In the genomic region with DNA sequence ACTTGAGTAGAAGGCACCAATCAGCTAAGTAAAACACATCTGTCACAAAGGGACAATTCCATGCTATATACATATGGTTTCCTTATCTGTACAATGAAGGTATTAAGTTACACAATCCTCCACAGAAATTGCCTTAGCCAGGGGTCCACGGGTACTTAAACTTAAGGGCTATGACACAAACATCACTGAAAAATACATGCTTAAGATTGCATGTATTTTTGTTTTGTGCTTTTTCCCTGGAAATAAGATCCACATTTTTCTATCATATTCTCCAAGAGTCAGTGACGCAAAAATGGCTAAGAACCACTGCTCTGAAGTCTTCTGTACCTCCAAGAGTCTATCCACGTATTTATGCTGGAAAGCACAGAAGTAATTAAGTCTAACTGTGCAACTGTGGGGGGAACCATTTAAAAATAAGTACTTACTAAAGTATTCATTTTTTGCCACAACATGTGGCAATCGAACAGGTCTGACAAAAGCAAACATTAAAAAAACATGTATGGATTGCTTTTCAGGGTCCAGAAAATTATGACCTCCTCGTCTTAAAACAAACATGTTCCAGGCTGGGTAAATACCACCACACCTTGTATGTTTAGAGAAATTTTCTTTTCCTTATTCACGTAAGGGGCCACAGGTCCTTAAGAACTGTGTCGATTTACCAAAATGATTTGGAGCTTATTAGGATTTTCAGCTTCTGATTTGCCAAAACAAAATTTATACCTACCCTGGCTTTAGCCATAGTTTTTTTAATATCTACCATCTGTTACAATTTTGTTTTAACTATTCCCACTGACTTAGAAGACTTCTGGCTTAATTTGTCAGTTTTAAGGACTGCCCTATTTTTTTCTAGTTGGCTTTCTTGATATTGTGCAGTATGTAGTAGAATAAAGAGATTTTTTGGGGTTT, we compare ENCODE assay signal across 9 cellular contexts. TPM values are rescaled to one million over a fixed set of nuclear protein-coding genes. Genes with fewer than 3 reads are reported as not detected.
DNase-seq lines count a peak whose midpoint lies in the region; ATAC-seq and TF ChIP-seq lines count a peak whose summit lies in the region.
"Had no signal": no experiment of that assay in that cellular context is flagged by ENCODE, and none has a peak within 500 bp of the region (broad histone marks: within the 10 kb centered on the region; RNA-seq: fewer than 3 reads in every experiment).

No MANE protein-coding gene starts in this region.

- peaks cover 68% of the 10 kb centered on the region for H3K4me1 Mint-ChIP-seq in CD8-positive, alpha-beta T cell (ENCODE audit: low read depth)

- peak overlapping the region; percentile 91 for H3K4me2 ChIP-seq in OCI-LY7 (ENCODE audit: low read length)

- peak overlapping the region; percentile 89 for H3K4me3 Mint-ChIP-seq in CD8-positive, alpha-beta T cell

- no peak for ATAC-seq in CD8-positive, alpha-beta T cell
- no peak for ATAC-seq in HG02759 (IDR thresholded peaks at IDR 0.05; ENCODE audit: unreplicated experiment)
- ATAC-seq in GM19023 (IDR thresholded peaks at IDR 0.05; ENCODE audit: unreplicated experiment) = no peak

- H3K9me3 Mint-ChIP-seq in CD8-positive, alpha-beta T cell = no peaks in the 10 kb centered on the region

- BruUV-seq in OCI-LY7 (replicated peaks; lab: Mats Ljungman, UMichigan) = no TSS peak

- H3K36me3 ChIP-seq in CD8-positive, alpha-beta T cell (ENCODE audit: insufficient read depth, low read length) = peaks cover 53% of the 10 kb centered on the region
- peaks cover 64% of the 10 kb centered on the region for H3K36me3 ChIP-seq in OCI-LY7 (ENCODE audit: insufficient read depth, low read length)
- H3K36me3 ChIP-seq in ovary = peaks cover 2% of the 10 kb centered on the region

- H3K79me2 ChIP-seq in OCI-LY7 (ENCODE audit: insufficient read depth, low read depth, low read length) = peaks cover 35% of the 10 kb centered on the region; the same call in 1 of the 2 replicates

- no peak for DNase-seq in CD8-positive, alpha-beta T cell
- DNase-seq in OCI-LY7 (ENCODE audit: low spot score) = no peak
- no peak for DNase-seq in epithelial cell of esophagus (ENCODE audit: low read depth)
- no peak for DNase-seq in ovary
- DNase-seq in glomerular visceral epithelial cell (ENCODE audit: extremely low spot score) = no peak
- no peak for DNase-seq in NCI-H748 treated with DMSO at 0.1 percent for 48 hours (lab: John Stamatoyannopoulos, UW)
- DNase-seq: NCI-H226 had no signal

- H3K4me3 ChIP-seq in CD8-positive, alpha-beta T cell (ENCODE audit: low read depth, low read length) = peak overlapping the region; percentile 16
- H3K4me3 ChIP-seq in OCI-LY7 (ENCODE audit: low read depth, low read length, poor library complexity, severe bottlenecking) (peak overlapping the region; percentile 95), epithelial cell of esophagus (ENCODE audit: low read length) (peak overlapping the region; percentile 61), ovary (peak overlapping the region; percentile 99)

- no peaks in the 10 kb centered on the region for H3K27me3 ChIP-seq in CD8-positive, alpha-beta T cell (ENCODE audit: insufficient read depth, low read length)
- H3K27me3 ChIP-seq in ovary = no peaks in the 10 kb centered on the region

- H3K36me3 Mint-ChIP-seq in CD8-positive, alpha-beta T cell = peaks cover 71% of the 10 kb centered on the region

- POLR2A ChIA-PET in CD8-positive, alpha-beta T cell (lab: Charles Lee) = interaction anchor here (0.6 to 4.5 kb wide), 10 partner anchors 7 to 842 kb away, joined by 3 to 36 read pairs (median 4); a partner anchor contains a TSS
- POLR2A ChIA-PET in OCI-LY7 (lab: Charles Lee) = interaction anchor here (0.6 to 1.9 kb wide), 2 partner anchors 378 to 1321 kb away, joined by 3 to 5 read pairs; no protein-coding TSS in a partner anchor

- peak overlapping the region; percentile 98 for H3K27ac Mint-ChIP-seq in CD8-positive, alpha-beta T cell

- peaks cover 66% of the 10 kb centered on the region for H3K4me1 ChIP-seq in CD8-positive, alpha-beta T cell (ENCODE audit: insufficient read depth, low read length)
- H3K4me1 ChIP-seq in OCI-LY7 (ENCODE audit: insufficient read depth, low read length, poor library complexity, severe bottlenecking) = peaks cover 24% of the 10 kb centered on the region
- H3K4me1 ChIP-seq in ovary (ENCODE audit: insufficient read depth) = peaks cover 11% of the 10 kb centered on the region

- TF ChIP-seq CTCF in CD8-positive, alpha-beta T cell (IDR thresholded peaks at IDR 0.05) = no peak
- no peak for TF ChIP-seq CTCF in OCI-LY7 (conservative IDR thresholded peaks at IDR 0.05; ENCODE audit: low read length)
- no peak for TF ChIP-seq CTCF in epithelial cell of esophagus (IDR thresholded peaks at IDR 0.05; ENCODE audit: insufficient read depth, low read depth, low read length, missing control alignments)
- TF ChIP-seq CTCF in ovary (IDR thresholded peaks at IDR 0.05) = no peak

- no peak for TF ChIP-seq POLR2A in ovary (IDR thresholded peaks at IDR 0.05)

- CTCF ChIA-PET in CD8-positive, alpha-beta T cell (lab: Charles Lee) = interaction anchor here (2.8 kb wide), 1 partner anchor 292 kb away, joined by 9 read pairs; no protein-coding TSS in a partner anchor
- CTCF ChIA-PET in OCI-LY7 (lab: Charles Lee; ENCODE audit: unreplicated experiment) = no interaction called here

- H3K27ac ChIP-seq in CD8-positive, alpha-beta T cell (ENCODE audit: low read depth, low read length) = no peak overlapping the region
- H3K27ac ChIP-seq in OCI-LY7 (ENCODE audit: low read depth, low read length, poor library complexity, severe bottlenecking) (no peak overlapping the region), ovary (no peak overlapping the region)

- H2AFZ ChIP-seq in OCI-LY7 (ENCODE audit: low read length) = no peak overlapping the region

- H3K9me3 ChIP-seq in CD8-positive, alpha-beta T cell (ENCODE audit: low read length) = no peaks in the 10 kb centered on the region
- H3K9me3 ChIP-seq in OCI-LY7 (ENCODE audit: low read length) (no peaks in the 10 kb centered on the region), ovary (no peaks in the 10 kb centered on the region)

- intact Hi-C loops in CD8-positive, alpha-beta T cell (cut with DNase I, micrococcal nuclease) = loop anchor here (2.0 to 10.0 kb wide), 10 partner anchors 153 to 1445 kb away; a partner anchor contains a TSS
- intact Hi-C loops in OCI-LY7 (cut with micrococcal nuclease; ENCODE audit: unreplicated experiment) = loop anchor here (5.0 kb wide), 2 partner anchors 377 to 642 kb away; a partner anchor contains a TSS
- intact Hi-C loops in ovary (cut with DNase I) = loop anchor here in 3 of 4 donors (5.0 to 10.0 kb wide), 7 partner anchors 102 to 385 kb away; a partner anchor contains a TSS

- 11 to 18% (median 15%) methylated on average over 7 of the region's 7 CpGs for WGBS in ovary, 3 donors

- TF ChIP-seq EP300 in ovary (IDR thresholded peaks at IDR 0.05) = no peak

- peaks cover 20% of the 10 kb centered on the region for H4K20me1 ChIP-seq in OCI-LY7 (ENCODE audit: insufficient read depth, low read length)

- H3K27me3 Mint-ChIP-seq in CD8-positive, alpha-beta T cell (ENCODE audit: low read depth) = no peaks in the 10 kb centered on the region

- H3K9me2 ChIP-seq in OCI-LY7 (ENCODE audit: insufficient read depth, low read length) = no peaks in the 10 kb centered on the region

RNA-seq across cellular contexts. Expression of a gene that starts 2.8 kb away (rescaled TPM):
- total RNA-seq in CD8-positive, alpha-beta T cell = 100 to 1,000 TPM; 268 to 279 TPM
- 66.2 and 70.5 TPM in 2 replicates for total RNA-seq in OCI-LY7 (2014; rRNA removed; shearing (Covaris generic))
- 93.5 and 107 TPM in 2 replicates for total RNA-seq in OCI-LY7 (2022)
- total RNA-seq in ovary = 100 to 1,000 TPM; 124 to 390 (median 248) TPM
- polyA plus RNA-seq in ovary = 100 to 1,000 TPM; 136 to 156 TPM

Comparison
In these comparisons a context has a peak if more than half of its experiments do, and no peak if none do; other contexts are left out.
1. H3K4me3 ChIP-seq: peak in every context shown above with its lines; median percentile 99 in ovary; 95 in OCI-LY7; 61 in epithelial cell of esophagus; 16 in CD8-positive, alpha-beta T cell.